8 cellular contexts compared by ENCODE assay signal in genomic region chr2:27071990-27072830, GRCh38. TPM values are rescaled to one million over a fixed set of nuclear protein-coding genes. Genes with fewer than 3 reads are reported as not detected.
A peak's percentile ranks its signal among the peaks of the same experiment; 100 is the strongest.
DNase-seq lines count a peak whose midpoint lies in the region; ATAC-seq and TF ChIP-seq lines count a peak whose summit lies in the region.

No MANE protein-coding gene starts in this region.

- no peaks in the 10 kb centered on the region for H3K27me3 Mint-ChIP-seq in activated CD4-positive, alpha-beta memory T cell treated with anti-CD3 and anti-CD28 coated beads for 36 hours

- peaks cover 54 to 62% of the 10 kb centered on the region in 2 experiments for H3K4me1 ChIP-seq in neutrophil (ENCODE audit: control insufficient read depth in 1 of 2, insufficient read depth in 1 of 2, low read depth in 1 of 2, low read length in 1 of 2)

- ATAC-seq in HG03135 (IDR thresholded peaks at IDR 0.05; ENCODE audit: unreplicated experiment): peak; percentile 1

- intact Hi-C loops in activated CD4-positive, alpha-beta memory T cell treated with anti-CD3 and anti-CD28 coated beads for 36 hours (cut with micrococcal nuclease): loop anchor here (1.0 to 2.0 kb wide), 4 partner anchors 9 to 63 kb away; partner anchors contain the start of genes AGBL5, KHK and PREB

- H3K9me3 Mint-ChIP-seq in activated CD4-positive, alpha-beta memory T cell treated with anti-CD3 and anti-CD28 coated beads for 36 hours: no peaks in the 10 kb centered on the region

- DNase-seq in NCI-H446 (lab: John Stamatoyannopoulos, UW): peak; percentile 23 to 52
- DNase-seq in NCI-H446 treated with DMSO at 0.1 percent for 48 hours (lab: John Stamatoyannopoulos, UW): no peak
- no peak for DNase-seq in activated CD4-positive, alpha-beta memory T cell treated with anti-CD3 and anti-CD28 coated beads for 36 hours
- DNase-seq in fibroblast of the aortic adventitia (ENCODE audit: low read depth): peak; percentile 85
- no peak for DNase-seq in NCI-H524 treated with DMSO at 0.1 percent for 48 hours (lab: John Stamatoyannopoulos, UW)
- no peak for DNase-seq in NCI-H1417 (lab: John Stamatoyannopoulos, UW)

- TF ChIP-seq CTCF in fibroblast of the aortic adventitia (IDR thresholded peaks at IDR 0.05; ENCODE audit: insufficient read depth, low read length): no peak
- TF ChIP-seq CTCF in neutrophil (IDR thresholded peaks at IDR 0.05): no peak

- peak overlapping the region; percentile 83 for H3K4me3 Mint-ChIP-seq in activated CD4-positive, alpha-beta memory T cell treated with anti-CD3 and anti-CD28 coated beads for 36 hours

- H3K36me3 Mint-ChIP-seq in activated CD4-positive, alpha-beta memory T cell treated with anti-CD3 and anti-CD28 coated beads for 36 hours: peaks cover 18% of the 10 kb centered on the region

- no peaks in the 10 kb centered on the region for H3K27me3 ChIP-seq in neutrophil

- peak overlapping the region; percentile 85 for H3K27ac ChIP-seq in neutrophil

- H3K36me3 ChIP-seq in neutrophil: peaks cover 24% of the 10 kb centered on the region

- peak overlapping the region; percentile 93 for H3K27ac Mint-ChIP-seq in activated CD4-positive, alpha-beta memory T cell treated with anti-CD3 and anti-CD28 coated beads for 36 hours

- CTCF ChIA-PET in activated CD4-positive, alpha-beta memory T cell treated with anti-CD3 and anti-CD28 coated beads for 36 hours (lab: Charles Lee): interaction anchor here (1.0 to 3.5 kb wide), 8 partner anchors 9 to 110 kb away, joined by 3 to 29 read pairs (median 4); partner anchors contain the start of genes AGBL5 and KHK

- H3K9me3 ChIP-seq in neutrophil: no peaks in the 10 kb centered on the region

- POLR2A ChIA-PET in activated CD4-positive, alpha-beta memory T cell treated with anti-CD3 and anti-CD28 coated beads for 36 hours (lab: Charles Lee): interaction anchor here (0.9 to 2.4 kb wide), 8 partner anchors 9 to 51 kb away, joined by 3 to 21 read pairs (median 5); partner anchors contain the start of genes ABHD1, AGBL5, KHK and TMEM214

- H3K4me1 Mint-ChIP-seq in activated CD4-positive, alpha-beta memory T cell treated with anti-CD3 and anti-CD28 coated beads for 36 hours (ENCODE audit: low read depth): peaks cover 72% of the 10 kb centered on the region

- peak overlapping the region; percentile 65 for H3K4me3 ChIP-seq in fibroblast of the aortic adventitia (ENCODE audit: low read depth, low read length)
- peak overlapping the region; percentile 97 to 98 for H3K4me3 ChIP-seq in neutrophil (ENCODE audit: low read depth in 1 of 2, low read length in 1 of 2)

RNA-seq across cellular contexts. Expression of gene OST4, which starts 0.8 kb away (rescaled TPM):
- 100 to 1,000 TPM; 307 to 310 TPM for total RNA-seq in activated CD4-positive, alpha-beta memory T cell treated with anti-CD3 and anti-CD28 coated beads for 36 hours
- total RNA-seq in fibroblast of the aortic adventitia (ENCODE audit: low replicate concordance): 36.5 and 300 TPM in 2 replicates

RNA-seq across cellular contexts. Expression of gene EMILIN1, which starts 6.2 kb away (rescaled TPM):
- under 1 TPM; 0.29 to 0.51 TPM for total RNA-seq in activated CD4-positive, alpha-beta memory T cell treated with anti-CD3 and anti-CD28 coated beads for 36 hours
- total RNA-seq in fibroblast of the aortic adventitia (ENCODE audit: low replicate concordance): 81.3 and 153 TPM in 2 replicates

RNA-seq across cellular contexts. Expression of gene KHK, which starts 14.4 kb away (rescaled TPM):
- total RNA-seq in activated CD4-positive, alpha-beta memory T cell treated with anti-CD3 and anti-CD28 coated beads for 36 hours: 10 to 100 TPM; 12.7 to 13.3 TPM
- 1.7 and 2.3 TPM in 2 replicates for total RNA-seq in fibroblast of the aortic adventitia (ENCODE audit: low replicate concordance)

RNA-seq across cellular contexts. Expression of gene AGBL5, which starts 20.7 kb away (rescaled TPM):
- total RNA-seq in activated CD4-positive, alpha-beta memory T cell treated with anti-CD3 and anti-CD28 coated beads for 36 hours: 10 to 100 TPM; 12.9 to 14.1 TPM
- 17.5 and 25.3 TPM in 2 replicates for total RNA-seq in fibroblast of the aortic adventitia (ENCODE audit: low replicate concordance)

RNA-seq across cellular contexts. Expression of gene TMEM214, which starts 39.4 kb away (rescaled TPM):
- total RNA-seq in activated CD4-positive, alpha-beta memory T cell treated with anti-CD3 and anti-CD28 coated beads for 36 hours: 10 to 100 TPM; 52.4 to 60.1 TPM
- total RNA-seq in fibroblast of the aortic adventitia (ENCODE audit: low replicate concordance): 10.3 and 71.6 TPM in 2 replicates

Comparison
In these comparisons a context has a peak if more than half of its experiments do, and no peak if none do; other contexts are left out.
1. DNase-seq: peak in NCI-H446 (2 of 2) and fibroblast of the aortic adventitia (single experiment); none in NCI-H446 treated with DMSO at 0.1 percent for 48 hours (single experiment), activated CD4-positive, alpha-beta memory T cell treated with anti-CD3 and anti-CD28 coated beads for 36 hours (single experiment), NCI-H524 treated with DMSO at 0.1 percent for 48 hours (single experiment) and NCI-H1417 (0 of 3).
2. RNA of gene EMILIN1, which starts 6.2 kb away (total RNA-seq): 81.3 to 153 TPM in fibroblast of the aortic adventitia; 0.29 to 0.51 TPM in activated CD4-positive, alpha-beta memory T cell treated with anti-CD3 and anti-CD28 coated beads for 36 hours; every median in the first group is over 10 times any median in the second.